Comparison of ENCODE assay signal across 33 cellular contexts in the genomic region with DNA sequence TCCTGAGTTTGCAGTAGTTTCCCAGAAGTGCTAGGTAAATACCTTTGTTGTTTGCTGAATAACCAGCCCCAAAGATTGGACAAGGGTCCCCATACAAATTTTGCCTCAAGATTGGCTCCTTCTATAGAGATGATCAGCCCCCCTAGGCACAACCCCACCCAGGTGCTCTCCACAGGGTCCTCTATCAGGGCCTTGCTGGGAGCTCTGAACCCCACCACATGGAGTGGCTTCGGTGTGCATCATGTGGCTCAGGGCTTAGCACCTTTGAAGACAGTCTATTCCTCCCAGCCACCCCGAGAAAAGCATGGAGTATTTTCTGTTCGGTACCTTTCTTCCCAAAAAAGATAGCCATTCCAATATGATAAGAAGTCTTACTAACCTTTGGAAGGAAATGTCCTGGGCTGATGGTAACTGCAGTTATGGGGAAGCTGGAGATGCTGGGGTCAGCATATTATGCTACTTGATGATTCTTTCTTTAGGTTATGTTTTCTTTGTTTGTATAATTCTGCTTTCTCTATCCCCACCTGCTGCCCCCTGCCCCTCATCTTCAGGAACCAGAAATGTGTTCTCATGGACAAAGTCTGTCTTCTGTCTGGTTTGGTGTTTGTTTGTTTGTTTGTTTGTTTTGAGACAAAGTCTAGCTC. TPM values are rescaled to one million over a fixed set of nuclear protein-coding genes. Genes with fewer than 3 reads are reported as not detected.
"Had no signal": no experiment of that assay in that cellular context is flagged by ENCODE, and none has a peak within 500 bp of the region (broad histone marks: within the 10 kb centered on the region; RNA-seq: fewer than 3 reads in every experiment).

No MANE protein-coding gene starts in this region.

- H3K4me2 ChIP-seq: neural progenitor cell had no signal

- H2AFZ ChIP-seq: neural progenitor cell had no signal

- H3K27me3 ChIP-seq: brain microvascular endothelial cell had no signal

- ATAC-seq: activated CD4-positive, alpha-beta T cell treated with anti-CD3 and anti-CD28 coated beads for 36 hours; activated T-cell treated with anti-CD3 and anti-CD28 coated beads, Interleukin-2, amount 50 U/mL, for 72 hours; left lobe of liver; lower lobe of right lung; natural killer cell; sciatic nerve; stimulated activated naive CD8-positive, alpha-beta T cell treated with anti-CD3 and anti-CD28 coated beads, Interleukin-15, Interleukin-2, amounts not matched to agents 100 U/mL and 50 U/mL, for 24 hours had no signal

- H3K36me3 ChIP-seq: brain microvascular endothelial cell, lower lobe of right lung, neural progenitor cell, thoracic aorta had no signal

- H3K9me3 ChIP-seq: lower lobe of right lung, thoracic aorta had no signal

- DNase-seq: activated B cell treated with CpG ODN at 0.5 μM for 24 hours; activated CD4-positive, alpha-beta T cell treated with anti-CD3 and anti-CD28 coated beads for 36 hours; activated CD4-positive, alpha-beta T cell treated with anti-CD3 and anti-CD28 coated beads, Interleukin-2, amount 50 U/mL, for 4 hours; activated gamma-delta T cell; activated naive CD4-positive, alpha-beta T cell treated with anti-CD3 and anti-CD28 coated beads, Interleukin-2, amount 50 U/mL, for 16 hours; activated T-cell treated with anti-CD3 and anti-CD28 coated beads for 4 hours; activated T-cell treated with anti-CD3 and anti-CD28 coated beads, Interleukin-2, amount 50 U/mL, for 72 hours; amniotic stem cell; brain microvascular endothelial cell; caudate nucleus; head of caudate nucleus; lower lobe of right lung; mesenchymal stem cell; natural killer cell; occipital lobe; posterior cingulate gyrus; stimulated activated CD4-positive, alpha-beta T cell treated with anti-CD3 and anti-CD28 coated beads, Interleukin-12 subunit alpha, Interleukin-12 subunit beta, amount 100 ng/mL, for 4 hours; stimulated activated CD4-positive, alpha-beta T cell treated with anti-CD3 and anti-CD28 coated beads, Interleukin-4, amount 100 ng/mL, for 1 hour; stimulated activated naive CD8-positive, alpha-beta T cell treated with anti-CD3 and anti-CD28 coated beads, Interleukin-15, Interleukin-2, amounts not matched to agents 100 U/mL and 50 U/mL, for 24 hours; T-helper 1 cell had no signal

- H3K4me3 ChIP-seq: lower lobe of right lung, neural progenitor cell, skin epidermis, thoracic aorta had no signal

- H3K27ac ChIP-seq: brain microvascular endothelial cell, neural progenitor cell, thoracic aorta had no signal

- H3K9ac ChIP-seq: neural progenitor cell had no signal

RNA-seq across cellular contexts. Expression of gene TSPAN1, which starts 5.0 kb away (rescaled TPM):
- total RNA-seq: activated B cell treated with CpG ODN at 0.5 μM for 24 hours; activated CD4-positive, alpha-beta T cell treated with anti-CD3 and anti-CD28 coated beads for 36 hours; mononuclear cell; natural killer cell had no signal

RNA-seq across cellular contexts. Expression of gene P3R3URF, which starts 6.4 kb away (rescaled TPM):
- total RNA-seq: activated B cell treated with CpG ODN at 0.5 μM for 24 hours; activated CD4-positive, alpha-beta T cell treated with anti-CD3 and anti-CD28 coated beads for 36 hours; activated T-cell treated with anti-CD3 and anti-CD28 coated beads, Interleukin-2, amount 50 U/mL, for 72 hours; astrocyte; endothelial cell of umbilical vein; fibroblast of lung; fibroblast of villous mesenchyme; kidney epithelial cell; left lobe of liver; lower lobe of right lung; mononuclear cell; natural killer cell; occipital lobe; sciatic nerve; subcutaneous adipose tissue; thoracic aorta had no signal
- polyA plus RNA-seq: endothelial cell of umbilical vein, esophagus, fibroblast of lung had no signal

RNA-seq across cellular contexts. Expression of gene LURAP1, which starts 33.2 kb away (rescaled TPM):
- total RNA-seq: activated B cell treated with CpG ODN at 0.5 μM for 24 hours, natural killer cell had no signal
